ENCODE assay signal across 1 cellular context in the genomic region with DNA sequence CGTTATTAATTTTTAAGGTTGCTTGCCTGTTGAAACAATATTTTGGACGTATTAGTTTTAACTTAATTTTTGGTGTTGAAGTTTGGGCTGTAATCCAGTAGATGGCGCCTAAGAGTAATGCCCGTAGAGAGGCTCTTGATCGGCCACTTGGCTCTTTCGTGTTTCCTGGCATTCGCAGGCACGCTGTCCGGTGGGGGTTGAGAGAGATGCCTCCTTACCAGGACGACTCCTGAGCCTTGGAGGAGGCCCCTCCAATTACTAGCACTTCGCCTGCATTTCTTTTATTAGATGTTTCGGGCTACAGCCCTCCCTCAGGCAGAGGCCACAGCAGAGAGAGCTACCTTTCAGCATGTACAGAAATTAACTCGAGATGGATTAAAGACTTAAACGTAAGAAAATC.
TF ChIP-seq lines count a peak whose summit lies in the region.

No MANE protein-coding gene starts in this region.

TF ChIP-seq in H1, 55 proteins besides CTCF, POLR2A, EP300 and RAD21:
- TF ChIP-seq RNF2 (IDR thresholded peaks at IDR 0.05; ENCODE audit: borderline replicate concordance, low read depth, low read length, missing control alignments, poor library complexity, severe bottlenecking) (no peak), TAF1 (IDR thresholded peaks at IDR 0.05; ENCODE audit: low read depth, low read length) (no peak), NANOG (IDR thresholded peaks at IDR 0.05; ENCODE audit: insufficient read depth, low read depth, low read length, poor library complexity, severe bottlenecking) (no peak), YY1 (IDR thresholded peaks at IDR 0.05; ENCODE audit: low read depth, low read length) (no peak), TBP (IDR thresholded peaks at IDR 0.05; ENCODE audit: low read depth, low read length) (no peak), GABPA (IDR thresholded peaks at IDR 0.05; ENCODE audit: borderline replicate concordance, insufficient read depth, low read length) (no peak), RBBP5 (IDR thresholded peaks at IDR 0.05; ENCODE audit: borderline replicate concordance, low read depth, low read length) (no peak), SP2 (IDR thresholded peaks at IDR 0.05; ENCODE audit: low read length) (no peak), MAFK (IDR thresholded peaks at IDR 0.05; ENCODE audit: low read depth, low read length) (no peak), CREB1 (IDR thresholded peaks at IDR 0.05) (no peak), EGR1 (IDR thresholded peaks at IDR 0.05; ENCODE audit: borderline replicate concordance, low read depth, low read length) (no peak), EZH2 (IDR thresholded peaks at IDR 0.05; ENCODE audit: low read depth, low read length, severe bottlenecking) (no peak)
- TF ChIP-seq, protein P1, sequence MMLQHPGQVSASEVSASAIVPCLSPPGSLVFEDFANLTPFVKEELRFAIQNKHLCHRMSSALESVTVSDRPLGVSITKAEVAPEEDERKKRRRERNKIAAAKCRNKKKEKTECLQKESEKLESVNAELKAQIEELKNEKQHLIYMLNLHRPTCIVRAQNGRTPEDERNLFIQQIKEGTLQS (IDR thresholded peaks at IDR 0.05; ENCODE audit: insufficient read depth, low read depth, low read length), result no peak
- TF ChIP-seq, protein P2, sequence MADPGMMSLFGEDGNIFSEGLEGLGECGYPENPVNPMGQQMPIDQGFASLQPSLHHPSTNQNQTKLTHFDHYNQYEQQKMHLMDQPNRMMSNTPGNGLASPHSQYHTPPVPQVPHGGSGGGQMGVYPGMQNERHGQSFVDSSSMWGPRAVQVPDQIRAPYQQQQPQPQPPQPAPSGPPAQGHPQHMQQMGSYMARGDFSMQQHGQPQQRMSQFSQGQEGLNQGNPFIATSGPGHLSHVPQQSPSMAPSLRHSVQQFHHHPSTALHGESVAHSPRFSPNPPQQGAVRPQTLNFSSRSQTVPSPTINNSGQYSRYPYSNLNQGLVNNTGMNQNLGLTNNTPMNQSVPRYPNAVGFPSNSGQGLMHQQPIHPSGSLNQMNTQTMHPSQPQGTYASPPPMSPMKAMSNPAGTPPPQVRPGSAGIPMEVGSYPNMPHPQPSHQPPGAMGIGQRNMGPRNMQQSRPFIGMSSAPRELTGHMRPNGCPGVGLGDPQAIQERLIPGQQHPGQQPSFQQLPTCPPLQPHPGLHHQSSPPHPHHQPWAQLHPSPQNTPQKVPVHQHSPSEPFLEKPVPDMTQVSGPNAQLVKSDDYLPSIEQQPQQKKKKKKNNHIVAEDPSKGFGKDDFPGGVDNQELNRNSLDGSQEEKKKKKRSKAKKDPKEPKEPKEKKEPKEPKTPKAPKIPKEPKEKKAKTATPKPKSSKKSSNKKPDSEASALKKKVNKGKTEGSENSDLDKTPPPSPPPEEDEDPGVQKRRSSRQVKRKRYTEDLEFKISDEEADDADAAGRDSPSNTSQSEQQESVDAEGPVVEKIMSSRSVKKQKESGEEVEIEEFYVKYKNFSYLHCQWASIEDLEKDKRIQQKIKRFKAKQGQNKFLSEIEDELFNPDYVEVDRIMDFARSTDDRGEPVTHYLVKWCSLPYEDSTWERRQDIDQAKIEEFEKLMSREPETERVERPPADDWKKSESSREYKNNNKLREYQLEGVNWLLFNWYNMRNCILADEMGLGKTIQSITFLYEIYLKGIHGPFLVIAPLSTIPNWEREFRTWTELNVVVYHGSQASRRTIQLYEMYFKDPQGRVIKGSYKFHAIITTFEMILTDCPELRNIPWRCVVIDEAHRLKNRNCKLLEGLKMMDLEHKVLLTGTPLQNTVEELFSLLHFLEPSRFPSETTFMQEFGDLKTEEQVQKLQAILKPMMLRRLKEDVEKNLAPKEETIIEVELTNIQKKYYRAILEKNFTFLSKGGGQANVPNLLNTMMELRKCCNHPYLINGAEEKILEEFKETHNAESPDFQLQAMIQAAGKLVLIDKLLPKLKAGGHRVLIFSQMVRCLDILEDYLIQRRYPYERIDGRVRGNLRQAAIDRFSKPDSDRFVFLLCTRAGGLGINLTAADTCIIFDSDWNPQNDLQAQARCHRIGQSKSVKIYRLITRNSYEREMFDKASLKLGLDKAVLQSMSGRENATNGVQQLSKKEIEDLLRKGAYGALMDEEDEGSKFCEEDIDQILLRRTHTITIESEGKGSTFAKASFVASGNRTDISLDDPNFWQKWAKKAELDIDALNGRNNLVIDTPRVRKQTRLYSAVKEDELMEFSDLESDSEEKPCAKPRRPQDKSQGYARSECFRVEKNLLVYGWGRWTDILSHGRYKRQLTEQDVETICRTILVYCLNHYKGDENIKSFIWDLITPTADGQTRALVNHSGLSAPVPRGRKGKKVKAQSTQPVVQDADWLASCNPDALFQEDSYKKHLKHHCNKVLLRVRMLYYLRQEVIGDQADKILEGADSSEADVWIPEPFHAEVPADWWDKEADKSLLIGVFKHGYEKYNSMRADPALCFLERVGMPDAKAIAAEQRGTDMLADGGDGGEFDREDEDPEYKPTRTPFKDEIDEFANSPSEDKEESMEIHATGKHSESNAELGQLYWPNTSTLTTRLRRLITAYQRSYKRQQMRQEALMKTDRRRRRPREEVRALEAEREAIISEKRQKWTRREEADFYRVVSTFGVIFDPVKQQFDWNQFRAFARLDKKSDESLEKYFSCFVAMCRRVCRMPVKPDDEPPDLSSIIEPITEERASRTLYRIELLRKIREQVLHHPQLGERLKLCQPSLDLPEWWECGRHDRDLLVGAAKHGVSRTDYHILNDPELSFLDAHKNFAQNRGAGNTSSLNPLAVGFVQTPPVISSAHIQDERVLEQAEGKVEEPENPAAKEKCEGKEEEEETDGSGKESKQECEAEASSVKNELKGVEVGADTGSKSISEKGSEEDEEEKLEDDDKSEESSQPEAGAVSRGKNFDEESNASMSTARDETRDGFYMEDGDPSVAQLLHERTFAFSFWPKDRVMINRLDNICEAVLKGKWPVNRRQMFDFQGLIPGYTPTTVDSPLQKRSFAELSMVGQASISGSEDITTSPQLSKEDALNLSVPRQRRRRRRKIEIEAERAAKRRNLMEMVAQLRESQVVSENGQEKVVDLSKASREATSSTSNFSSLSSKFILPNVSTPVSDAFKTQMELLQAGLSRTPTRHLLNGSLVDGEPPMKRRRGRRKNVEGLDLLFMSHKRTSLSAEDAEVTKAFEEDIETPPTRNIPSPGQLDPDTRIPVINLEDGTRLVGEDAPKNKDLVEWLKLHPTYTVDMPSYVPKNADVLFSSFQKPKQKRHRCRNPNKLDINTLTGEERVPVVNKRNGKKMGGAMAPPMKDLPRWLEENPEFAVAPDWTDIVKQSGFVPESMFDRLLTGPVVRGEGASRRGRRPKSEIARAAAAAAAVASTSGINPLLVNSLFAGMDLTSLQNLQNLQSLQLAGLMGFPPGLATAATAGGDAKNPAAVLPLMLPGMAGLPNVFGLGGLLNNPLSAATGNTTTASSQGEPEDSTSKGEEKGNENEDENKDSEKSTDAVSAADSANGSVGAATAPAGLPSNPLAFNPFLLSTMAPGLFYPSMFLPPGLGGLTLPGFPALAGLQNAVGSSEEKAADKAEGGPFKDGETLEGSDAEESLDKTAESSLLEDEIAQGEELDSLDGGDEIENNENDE (IDR thresholded peaks at IDR 0.05; ENCODE audit: insufficient replicate concordance, low read length), result no peak
- TF ChIP-seq, protein P3, sequence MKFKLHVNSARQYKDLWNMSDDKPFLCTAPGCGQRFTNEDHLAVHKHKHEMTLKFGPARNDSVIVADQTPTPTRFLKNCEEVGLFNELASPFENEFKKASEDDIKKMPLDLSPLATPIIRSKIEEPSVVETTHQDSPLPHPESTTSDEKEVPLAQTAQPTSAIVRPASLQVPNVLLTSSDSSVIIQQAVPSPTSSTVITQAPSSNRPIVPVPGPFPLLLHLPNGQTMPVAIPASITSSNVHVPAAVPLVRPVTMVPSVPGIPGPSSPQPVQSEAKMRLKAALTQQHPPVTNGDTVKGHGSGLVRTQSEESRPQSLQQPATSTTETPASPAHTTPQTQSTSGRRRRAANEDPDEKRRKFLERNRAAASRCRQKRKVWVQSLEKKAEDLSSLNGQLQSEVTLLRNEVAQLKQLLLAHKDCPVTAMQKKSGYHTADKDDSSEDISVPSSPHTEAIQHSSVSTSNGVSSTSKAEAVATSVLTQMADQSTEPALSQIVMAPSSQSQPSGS (IDR thresholded peaks at IDR 0.05; ENCODE audit: low read length), result no peak
